In the genomic region with DNA sequence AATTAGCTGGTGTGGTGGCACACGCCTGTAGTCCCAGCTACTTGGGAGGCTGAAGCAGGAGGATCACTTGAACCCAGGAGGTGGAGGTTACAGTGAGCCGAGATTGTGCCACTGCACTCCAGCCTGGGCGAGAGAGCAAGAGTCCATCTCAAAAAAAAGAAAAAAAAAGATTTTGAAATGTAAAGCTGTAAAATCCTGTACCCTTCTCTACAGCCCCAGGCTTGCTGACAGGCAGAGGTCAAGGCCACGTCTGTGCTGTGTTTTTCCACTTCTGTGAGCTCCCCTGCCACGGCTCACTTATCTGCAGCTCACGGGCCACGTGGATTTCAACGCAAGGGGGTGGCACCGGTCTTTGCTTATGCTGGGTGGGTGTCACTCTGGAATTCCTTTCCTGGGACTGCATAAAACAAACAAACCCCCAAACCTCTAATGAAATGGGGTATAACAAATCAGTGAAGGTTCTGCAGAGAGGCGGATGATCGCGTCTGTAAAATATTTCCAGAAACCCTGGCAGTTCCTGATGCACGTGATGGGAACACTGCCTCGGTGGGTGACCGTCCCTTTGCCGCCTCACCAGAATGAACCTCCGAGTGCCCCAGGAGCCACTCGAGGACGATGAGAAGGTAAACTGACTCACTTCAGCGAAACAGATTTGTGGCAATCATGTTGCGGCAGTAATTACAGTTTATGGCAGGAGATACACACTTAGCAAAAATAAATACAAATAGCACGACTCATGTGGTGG, we compare ENCODE assay signal across 1 cellular context.
TF ChIP-seq lines count a peak whose summit lies in the region.

No MANE protein-coding gene starts in this region.

TF ChIP-seq in HepG2, 621 proteins besides CTCF, POLR2A, EP300 and RAD21 (continued from another document and continues in another):
- TF ChIP-seq, protein P1, sequence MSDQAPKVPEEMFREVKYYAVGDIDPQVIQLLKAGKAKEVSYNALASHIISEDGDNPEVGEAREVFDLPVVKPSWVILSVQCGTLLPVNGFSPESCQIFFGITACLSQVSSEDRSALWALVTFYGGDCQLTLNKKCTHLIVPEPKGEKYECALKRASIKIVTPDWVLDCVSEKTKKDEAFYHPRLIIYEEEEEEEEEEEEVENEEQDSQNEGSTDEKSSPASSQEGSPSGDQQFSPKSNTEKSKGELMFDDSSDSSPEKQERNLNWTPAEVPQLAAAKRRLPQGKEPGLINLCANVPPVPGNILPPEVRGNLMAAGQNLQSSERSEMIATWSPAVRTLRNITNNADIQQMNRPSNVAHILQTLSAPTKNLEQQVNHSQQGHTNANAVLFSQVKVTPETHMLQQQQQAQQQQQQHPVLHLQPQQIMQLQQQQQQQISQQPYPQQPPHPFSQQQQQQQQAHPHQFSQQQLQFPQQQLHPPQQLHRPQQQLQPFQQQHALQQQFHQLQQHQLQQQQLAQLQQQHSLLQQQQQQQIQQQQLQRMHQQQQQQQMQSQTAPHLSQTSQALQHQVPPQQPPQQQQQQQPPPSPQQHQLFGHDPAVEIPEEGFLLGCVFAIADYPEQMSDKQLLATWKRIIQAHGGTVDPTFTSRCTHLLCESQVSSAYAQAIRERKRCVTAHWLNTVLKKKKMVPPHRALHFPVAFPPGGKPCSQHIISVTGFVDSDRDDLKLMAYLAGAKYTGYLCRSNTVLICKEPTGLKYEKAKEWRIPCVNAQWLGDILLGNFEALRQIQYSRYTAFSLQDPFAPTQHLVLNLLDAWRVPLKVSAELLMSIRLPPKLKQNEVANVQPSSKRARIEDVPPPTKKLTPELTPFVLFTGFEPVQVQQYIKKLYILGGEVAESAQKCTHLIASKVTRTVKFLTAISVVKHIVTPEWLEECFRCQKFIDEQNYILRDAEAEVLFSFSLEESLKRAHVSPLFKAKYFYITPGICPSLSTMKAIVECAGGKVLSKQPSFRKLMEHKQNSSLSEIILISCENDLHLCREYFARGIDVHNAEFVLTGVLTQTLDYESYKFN (CRISPR knock-in tag; conservative IDR thresholded peaks at IDR 0.05): peak; percentile 83
- 0 out of 2 replicates have a peak, but pooled peaks have one; percentile 40 for TF ChIP-seq ZNF614 (CRISPR knock-in tag; IDR thresholded peaks at IDR 0.05; ENCODE audit: borderline replicate concordance)
- peak; percentile 81; the same call in 1 of the 2 replicates for TF ChIP-seq ZBTB7B (CRISPR knock-in tag; IDR thresholded peaks at IDR 0.05)
- peak; percentile 65 for TF ChIP-seq PHF21A (CRISPR knock-in tag; IDR thresholded peaks at IDR 0.05)
- TF ChIP-seq BHLHE40 (IDR thresholded peaks at IDR 0.05; ENCODE audit: low read length): peak; percentile 53
- TF ChIP-seq ATF7 (IDR thresholded peaks at IDR 0.05): no peak
- no peak for TF ChIP-seq ATF7 (CRISPR knock-in tag; IDR thresholded peaks at IDR 0.05)
- no peak for TF ChIP-seq SMARCE1 (IDR thresholded peaks at IDR 0.05; ENCODE audit: borderline replicate concordance)
- peak; percentile 96 for TF ChIP-seq RCOR2 (CRISPR knock-in tag; IDR thresholded peaks at IDR 0.05)
- 0 out of 2 replicates have a peak, but pooled peaks have one; percentile 32 for TF ChIP-seq AKAP8 (CRISPR knock-in tag; IDR thresholded peaks at IDR 0.05)
- TF ChIP-seq SP2 (CRISPR knock-in tag; IDR thresholded peaks at IDR 0.05): no peak
- no peak for TF ChIP-seq FOXP1 (IDR thresholded peaks at IDR 0.05)
- TF ChIP-seq FOXP1 (CRISPR knock-in tag; IDR thresholded peaks at IDR 0.05): peak; percentile 15; the same call in 1 of the 2 replicates
- TF ChIP-seq, protein P2, sequence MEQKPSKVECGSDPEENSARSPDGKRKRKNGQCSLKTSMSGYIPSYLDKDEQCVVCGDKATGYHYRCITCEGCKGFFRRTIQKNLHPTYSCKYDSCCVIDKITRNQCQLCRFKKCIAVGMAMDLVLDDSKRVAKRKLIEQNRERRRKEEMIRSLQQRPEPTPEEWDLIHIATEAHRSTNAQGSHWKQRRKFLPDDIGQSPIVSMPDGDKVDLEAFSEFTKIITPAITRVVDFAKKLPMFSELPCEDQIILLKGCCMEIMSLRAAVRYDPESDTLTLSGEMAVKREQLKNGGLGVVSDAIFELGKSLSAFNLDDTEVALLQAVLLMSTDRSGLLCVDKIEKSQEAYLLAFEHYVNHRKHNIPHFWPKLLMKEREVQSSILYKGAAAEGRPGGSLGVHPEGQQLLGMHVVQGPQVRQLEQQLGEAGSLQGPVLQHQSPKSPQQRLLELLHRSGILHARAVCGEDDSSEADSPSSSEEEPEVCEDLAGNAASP (CRISPR knock-in tag; IDR thresholded peaks at IDR 0.05; ENCODE audit: borderline replicate concordance): peak; percentile 33; the same call in 1 of the 2 replicates
- TF ChIP-seq ARNTL (CRISPR knock-in tag; IDR thresholded peaks at IDR 0.05): 0 out of 2 replicates have a peak, but pooled peaks have one; percentile 46
- TF ChIP-seq STAT5B (CRISPR knock-in tag; IDR thresholded peaks at IDR 0.05): no peak
- no peak; the same call in 1 of the 2 replicates for TF ChIP-seq YEATS4 (CRISPR knock-in tag; IDR thresholded peaks at IDR 0.05; ENCODE audit: borderline replicate concordance)
- TF ChIP-seq SP5 (CRISPR knock-in tag; IDR thresholded peaks at IDR 0.05; ENCODE audit: borderline replicate concordance, low read depth): no peak
- peak; percentile 65 for TF ChIP-seq SKI (IDR thresholded peaks at IDR 0.05; ENCODE audit: partially characterized antibody)
- TF ChIP-seq KDM1A (CRISPR knock-in tag; IDR thresholded peaks at IDR 0.05): peak; percentile 97
- TF ChIP-seq ZNF292 (CRISPR knock-in tag; IDR thresholded peaks at IDR 0.05; ENCODE audit: borderline replicate concordance, low read depth): peak; percentile 92
- peak; percentile 11; the same call in 1 of the 2 replicates for TF ChIP-seq CBX5 (CRISPR knock-in tag; IDR thresholded peaks at IDR 0.05; ENCODE audit: borderline replicate concordance)
- TF ChIP-seq ZBTB38 (CRISPR knock-in tag; IDR thresholded peaks at IDR 0.05): peak; percentile 44; the same call in 1 of the 2 replicates
- TF ChIP-seq, protein P3, sequence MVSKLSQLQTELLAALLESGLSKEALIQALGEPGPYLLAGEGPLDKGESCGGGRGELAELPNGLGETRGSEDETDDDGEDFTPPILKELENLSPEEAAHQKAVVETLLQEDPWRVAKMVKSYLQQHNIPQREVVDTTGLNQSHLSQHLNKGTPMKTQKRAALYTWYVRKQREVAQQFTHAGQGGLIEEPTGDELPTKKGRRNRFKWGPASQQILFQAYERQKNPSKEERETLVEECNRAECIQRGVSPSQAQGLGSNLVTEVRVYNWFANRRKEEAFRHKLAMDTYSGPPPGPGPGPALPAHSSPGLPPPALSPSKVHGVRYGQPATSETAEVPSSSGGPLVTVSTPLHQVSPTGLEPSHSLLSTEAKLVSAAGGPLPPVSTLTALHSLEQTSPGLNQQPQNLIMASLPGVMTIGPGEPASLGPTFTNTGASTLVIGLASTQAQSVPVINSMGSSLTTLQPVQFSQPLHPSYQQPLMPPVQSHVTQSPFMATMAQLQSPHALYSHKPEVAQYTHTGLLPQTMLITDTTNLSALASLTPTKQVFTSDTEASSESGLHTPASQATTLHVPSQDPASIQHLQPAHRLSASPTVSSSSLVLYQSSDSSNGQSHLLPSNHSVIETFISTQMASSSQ (IDR thresholded peaks at IDR 0.05; ENCODE audit: low read depth): no peak
- TF ChIP-seq, protein P3 (CRISPR knock-in tag; IDR thresholded peaks at IDR 0.05; ENCODE audit: borderline replicate concordance): peak; percentile 44; the same call in 1 of the 2 replicates
- no peak for TF ChIP-seq TP53 (CRISPR knock-in tag; conservative IDR thresholded peaks at IDR 0.05)
- TF ChIP-seq AGO2 (optimal IDR thresholded peaks at IDR 0.05; ENCODE audit: low read depth, low read length): no peak
- 0 out of 2 replicates have a peak, but pooled peaks have one; percentile 52 for TF ChIP-seq MED1 (CRISPR knock-in tag; IDR thresholded peaks at IDR 0.05)
- TF ChIP-seq PHF8 (CRISPR knock-in tag; IDR thresholded peaks at IDR 0.05): no peak; the same call in 1 of the 2 replicates
- TF ChIP-seq RARA (CRISPR knock-in tag; IDR thresholded peaks at IDR 0.05): peak; percentile 88
- no peak for TF ChIP-seq SNRNP70 (IDR thresholded peaks at IDR 0.05; ENCODE audit: low read depth, low read length)
- peak; percentile 59 for TF ChIP-seq HDAC1 (CRISPR knock-in tag; IDR thresholded peaks at IDR 0.05)
- TF ChIP-seq, protein P4, sequence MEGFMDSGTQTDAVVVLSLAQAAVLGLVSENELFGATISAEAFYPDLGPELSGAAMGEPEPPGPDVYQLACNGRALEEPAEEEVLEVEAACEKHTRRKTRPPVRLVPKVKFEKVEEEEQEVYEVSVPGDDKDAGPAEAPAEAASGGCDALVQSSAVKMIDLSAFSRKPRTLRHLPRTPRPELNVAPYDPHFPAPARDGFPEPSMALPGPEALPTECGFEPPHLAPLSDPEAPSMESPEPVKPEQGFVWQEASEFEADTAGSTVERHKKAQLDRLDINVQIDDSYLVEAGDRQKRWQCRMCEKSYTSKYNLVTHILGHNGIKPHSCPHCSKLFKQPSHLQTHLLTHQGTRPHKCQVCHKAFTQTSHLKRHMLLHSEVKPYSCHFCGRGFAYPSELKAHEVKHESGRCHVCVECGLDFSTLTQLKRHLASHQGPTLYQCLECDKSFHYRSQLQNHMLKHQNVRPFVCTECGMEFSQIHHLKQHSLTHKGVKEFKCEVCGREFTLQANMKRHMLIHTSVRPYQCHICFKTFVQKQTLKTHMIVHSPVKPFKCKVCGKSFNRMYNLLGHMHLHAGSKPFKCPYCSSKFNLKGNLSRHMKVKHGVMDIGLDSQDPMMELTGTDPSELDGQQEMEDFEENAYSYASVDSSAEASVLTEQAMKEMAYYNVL (CRISPR knock-in tag; IDR thresholded peaks at IDR 0.05; ENCODE audit: borderline replicate concordance): peak; percentile 68; the same call in 1 of the 2 replicates
- no peak for TF ChIP-seq NFKBIZ (CRISPR knock-in tag; IDR thresholded peaks at IDR 0.05)
- no peak for TF ChIP-seq ZNF670 (CRISPR knock-in tag; IDR thresholded peaks at IDR 0.05; ENCODE audit: borderline replicate concordance)
- TF ChIP-seq, protein P5, sequence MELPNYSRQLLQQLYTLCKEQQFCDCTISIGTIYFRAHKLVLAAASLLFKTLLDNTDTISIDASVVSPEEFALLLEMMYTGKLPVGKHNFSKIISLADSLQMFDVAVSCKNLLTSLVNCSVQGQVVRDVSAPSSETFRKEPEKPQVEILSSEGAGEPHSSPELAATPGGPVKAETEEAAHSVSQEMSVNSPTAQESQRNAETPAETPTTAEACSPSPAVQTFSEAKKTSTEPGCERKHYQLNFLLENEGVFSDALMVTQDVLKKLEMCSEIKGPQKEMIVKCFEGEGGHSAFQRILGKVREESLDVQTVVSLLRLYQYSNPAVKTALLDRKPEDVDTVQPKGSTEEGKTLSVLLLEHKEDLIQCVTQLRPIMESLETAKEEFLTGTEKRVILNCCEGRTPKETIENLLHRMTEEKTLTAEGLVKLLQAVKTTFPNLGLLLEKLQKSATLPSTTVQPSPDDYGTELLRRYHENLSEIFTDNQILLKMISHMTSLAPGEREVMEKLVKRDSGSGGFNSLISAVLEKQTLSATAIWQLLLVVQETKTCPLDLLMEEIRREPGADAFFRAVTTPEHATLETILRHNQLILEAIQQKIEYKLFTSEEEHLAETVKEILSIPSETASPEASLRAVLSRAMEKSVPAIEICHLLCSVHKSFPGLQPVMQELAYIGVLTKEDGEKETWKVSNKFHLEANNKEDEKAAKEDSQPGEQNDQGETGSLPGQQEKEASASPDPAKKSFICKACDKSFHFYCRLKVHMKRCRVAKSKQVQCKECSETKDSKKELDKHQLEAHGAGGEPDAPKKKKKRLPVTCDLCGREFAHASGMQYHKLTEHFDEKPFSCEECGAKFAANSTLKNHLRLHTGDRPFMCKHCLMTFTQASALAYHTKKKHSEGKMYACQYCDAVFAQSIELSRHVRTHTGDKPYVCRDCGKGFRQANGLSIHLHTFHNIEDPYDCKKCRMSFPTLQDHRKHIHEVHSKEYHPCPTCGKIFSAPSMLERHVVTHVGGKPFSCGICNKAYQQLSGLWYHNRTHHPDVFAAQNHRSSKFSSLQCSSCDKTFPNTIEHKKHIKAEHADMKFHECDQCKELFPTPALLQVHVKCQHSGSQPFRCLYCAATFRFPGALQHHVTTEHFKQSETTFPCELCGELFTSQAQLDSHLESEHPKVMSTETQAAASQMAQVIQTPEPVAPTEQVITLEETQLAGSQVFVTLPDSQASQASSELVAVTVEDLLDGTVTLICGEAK (IDR thresholded peaks at IDR 0.05): no peak
- TF ChIP-seq, protein P5 (CRISPR knock-in tag; IDR thresholded peaks at IDR 0.05): peak; percentile 60; the same call in 1 of the 2 replicates
